In genomic region chr16:53881371-53881770, GRCh38 we compare ENCODE assay signal across 14 cellular contexts.
A peak's percentile ranks its signal among the peaks of the same experiment; 100 is the strongest.
DNase-seq lines count a peak whose midpoint lies in the region; ATAC-seq and TF ChIP-seq lines count a peak whose summit lies in the region.
"Had no signal": no experiment of that assay in that cellular context is flagged by ENCODE, and none has a peak within 500 bp of the region (broad histone marks: within the 10 kb centered on the region; RNA-seq: fewer than 3 reads in every experiment).

No MANE protein-coding gene starts in this region.

- peaks cover 10% of the 10 kb centered on the region for H3K4me1 ChIP-seq in ACC112 (ENCODE audit: control insufficient read depth, insufficient read depth, low read length, unreplicated experiment)
- no peaks in the 10 kb centered on the region for H3K4me1 ChIP-seq in HEK293 (ENCODE audit: control insufficient read depth, insufficient read depth, low read length)

- ATAC-seq in HG02571 (IDR thresholded peaks at IDR 0.05; ENCODE audit: unreplicated experiment) (no peak), GM19467 (IDR thresholded peaks at IDR 0.05; ENCODE audit: unreplicated experiment) (no peak), GM21381 (IDR thresholded peaks at IDR 0.05; ENCODE audit: unreplicated experiment) (no peak)

- no peaks in the 10 kb centered on the region for H3K27me3 ChIP-seq in ACC112 (ENCODE audit: insufficient read depth, low read length)
- H3K27me3 ChIP-seq: tibial artery had no signal

- no peak overlapping the region for H2AFZ ChIP-seq in ACC112 (ENCODE audit: low read length, unreplicated experiment)

- peak overlapping the region; percentile 95 for H3K27ac ChIP-seq in ACC112 (ENCODE audit: low read depth, low read length)
- H3K27ac ChIP-seq in HEK293 (ENCODE audit: extremely low read depth, low read depth, low read length), result no peak overlapping the region
- H3K27ac ChIP-seq: HL-60 had no signal

- no peaks in the 10 kb centered on the region for H3K79me2 ChIP-seq in ACC112 (ENCODE audit: control insufficient read depth, insufficient read depth, low read length, unreplicated experiment)

- POLR2A ChIA-PET in HEK293 (lab: Yijun Ruan, JAX), result no interaction called here

- H3K9me3 ChIP-seq in HEK293 (ENCODE audit: control insufficient read depth, insufficient read depth, low read depth, low read length), result no peaks in the 10 kb centered on the region
- H3K9me3 ChIP-seq: tibial artery had no signal

- DNase-seq in amniotic epithelial cell (ENCODE audit: low read depth) (peak; percentile 68), foreskin fibroblast (peak; percentile 38 to 69)
- DNase-seq in activated CD4-positive, CD25-positive, alpha-beta regulatory T cell (lab: John Stamatoyannopoulos, UW), result no peak
- DNase-seq: ACHN; activated CD4-positive, alpha-beta memory T cell treated with anti-CD3 and anti-CD28 coated beads for 36 hours; nucleus accumbens; T1000; tibial artery had no signal

- H3K36me3 ChIP-seq in ACC112 (ENCODE audit: insufficient read depth, low read length) (peaks cover 19% of the 10 kb centered on the region; the same call in 1 of the 2 replicates), HEK293 (ENCODE audit: control insufficient read depth in 2 of 2, insufficient read depth in 1 of 2, low read length in 2 of 2) (peaks cover 3 to 18% of the 10 kb centered on the region in 2 experiments; a peak in 2 of 3 replicates)

- CTCF ChIA-PET in HEK293 (lab: Yijun Ruan, JAX), result interaction anchor here (0.6 to 1.7 kb wide), 4 partner anchors 10 to 312 kb away, joined by 3 to 8 read pairs (median 3); no protein-coding TSS in a partner anchor

- TF ChIP-seq CTCF in HEK293 (tag by site-specific recombination; IDR thresholded peaks at IDR 0.05) (no peak), foreskin fibroblast (IDR thresholded peaks at IDR 0.05; ENCODE audit: low read depth, low read length) (no peak)

- H3K4me3 ChIP-seq in ACC112 (ENCODE audit: low read depth, low read length) (no peak overlapping the region), HEK293 (ENCODE audit: low read depth, low read length) (no peak overlapping the region), foreskin fibroblast (ENCODE audit: low read depth in 1 of 2, low read length in 2 of 2) (no peak overlapping the region)
- H3K4me3 ChIP-seq: tibial artery had no signal

TF ChIP-seq in HEK293, 187 proteins besides CTCF, POLR2A, EP300 and RAD21:
- no peak for TF ChIP-seq ZFP3 (tag by site-specific recombination; IDR thresholded peaks at IDR 0.05; ENCODE audit: low read depth)
- TF ChIP-seq ZNF544 (tag by site-specific recombination; IDR thresholded peaks at IDR 0.05), result no peak
- no peak for TF ChIP-seq ZNF266 (tag by site-specific recombination; IDR thresholded peaks at IDR 0.05; ENCODE audit: low read depth)
- peak; percentile 86; the same call in 1 of the 2 replicates for TF ChIP-seq HOXD13 (CRISPR knock-in tag; IDR thresholded peaks at IDR 0.05; ENCODE audit: borderline replicate concordance)
- no peak for TF ChIP-seq ZNF837 (tag by site-specific recombination; IDR thresholded peaks at IDR 0.05)

Comparison
In these comparisons a context has a peak if more than half of its experiments do, and no peak if none do; other contexts are left out.
1. DNase-seq: peak in amniotic epithelial cell (single experiment) and foreskin fibroblast (2 of 2); none in activated CD4-positive, CD25-positive, alpha-beta regulatory T cell (0 of 4).